Comparison of ENCODE assay signal across 20 cellular contexts in genomic region chr17:21772321-21772720, GRCh38.
"Had no signal": no experiment of that assay in that cellular context is flagged by ENCODE, and none has a peak within 500 bp of the region (broad histone marks: within the 10 kb centered on the region; RNA-seq: fewer than 3 reads in every experiment).

No MANE protein-coding gene starts in this region.

- DNase-seq: KBM-7, MV-4-11, NCI-H1048, NCI-H1105, NCI-H1417, NCI-H146, NCI-H1694 treated with DMSO at 0.1 percent for 48 hours, NCI-H1930, NCI-H2081, NCI-H2107, NCI-H226, NCI-H446, NCI-H510A, NCI-H524 treated with DMSO at 0.1 percent for 48 hours, NCI-H69, NCI-H774, RPMI8226, SHP77, SK-N-SH, SW 1271 had no signal

- H3K9me3 ChIP-seq: SK-N-SH had no signal
